In genomic region chr18:70380915-70381896, GRCh38 we compare ENCODE assay signal across 1 cellular context.
TF ChIP-seq lines count a peak whose summit lies in the region.

No MANE protein-coding gene starts in this region.

TF ChIP-seq in HepG2, 621 proteins besides CTCF, POLR2A, EP300 and RAD21 (continued from another document and continues in another):
- TF ChIP-seq ZNF350 (CRISPR knock-in tag; IDR thresholded peaks at IDR 0.05; ENCODE audit: borderline replicate concordance, low read depth), result peak; percentile 38; the same call in 1 of the 2 replicates
- 0 out of 4 replicates have a peak, but pooled peaks of 1 of the 2 experiments have one; percentile 12 for TF ChIP-seq KLF16 (CRISPR knock-in tag; IDR thresholded peaks at IDR 0.05)
- peak; percentile 15 for TF ChIP-seq ZEB1 (IDR thresholded peaks at IDR 0.05; ENCODE audit: insufficient replicate concordance, low read depth)
- no peak for TF ChIP-seq CEBPB (IDR thresholded peaks at IDR 0.05; ENCODE audit: borderline replicate concordance, low read depth, low read length)
- TF ChIP-seq CENPT (CRISPR knock-in tag; IDR thresholded peaks at IDR 0.05; ENCODE audit: low read depth), result no peak
- peak; percentile 59 for TF ChIP-seq ZGPAT (CRISPR knock-in tag; IDR thresholded peaks at IDR 0.05)
- TF ChIP-seq ZNF512 (CRISPR knock-in tag; IDR thresholded peaks at IDR 0.05), result no peak
- TF ChIP-seq TBP (CRISPR knock-in tag; IDR thresholded peaks at IDR 0.05), result no peak
- TF ChIP-seq PRDM4 (CRISPR knock-in tag; IDR thresholded peaks at IDR 0.05; ENCODE audit: borderline replicate concordance), result no peak
- TF ChIP-seq ZNF230 (CRISPR knock-in tag; IDR thresholded peaks at IDR 0.05), result no peak
- TF ChIP-seq JARID2 (CRISPR knock-in tag; IDR thresholded peaks at IDR 0.05; ENCODE audit: insufficient replicate concordance), result no peak
- no peak for TF ChIP-seq CREB1 (IDR thresholded peaks at IDR 0.05)
- peak; percentile 59; the same call in 1 of the 2 replicates for TF ChIP-seq CREB1 (CRISPR knock-in tag; IDR thresholded peaks at IDR 0.05)
- peak; percentile 30; the same call in 1 of the 2 replicates for TF ChIP-seq ZSCAN12 (CRISPR knock-in tag; IDR thresholded peaks at IDR 0.05)
- TF ChIP-seq SIN3A (IDR thresholded peaks at IDR 0.05; ENCODE audit: borderline replicate concordance, low read depth, low read length), result peak; percentile 73; the same call in 1 of the 2 replicates
- TF ChIP-seq MAX (IDR thresholded peaks at IDR 0.05), result no peak
- peak; percentile 55; the same call in 1 of the 2 replicates for TF ChIP-seq RCOR2 (CRISPR knock-in tag; IDR thresholded peaks at IDR 0.05)
- no peak for TF ChIP-seq GLI4 (CRISPR knock-in tag; IDR thresholded peaks at IDR 0.05; ENCODE audit: borderline replicate concordance)
- no peak for TF ChIP-seq ZNF44 (CRISPR knock-in tag; IDR thresholded peaks at IDR 0.05)
- TF ChIP-seq ZBTB7A (CRISPR knock-in tag; IDR thresholded peaks at IDR 0.05), result no peak
- TF ChIP-seq SKI (IDR thresholded peaks at IDR 0.05; ENCODE audit: partially characterized antibody), result no peak
- 0 out of 2 replicates have a peak, but pooled peaks have one; percentile 21 for TF ChIP-seq AHDC1 (CRISPR knock-in tag; IDR thresholded peaks at IDR 0.05; ENCODE audit: borderline replicate concordance)
- peak; percentile 41 for TF ChIP-seq CEBPG (CRISPR knock-in tag; IDR thresholded peaks at IDR 0.05)
- no peak for TF ChIP-seq NFKB2 (CRISPR knock-in tag; IDR thresholded peaks at IDR 0.05; ENCODE audit: borderline replicate concordance)
- no peak for TF ChIP-seq ZNF512B (CRISPR knock-in tag; IDR thresholded peaks at IDR 0.05; ENCODE audit: borderline replicate concordance)
- TF ChIP-seq ELF3 (CRISPR knock-in tag; IDR thresholded peaks at IDR 0.05), result peak; percentile 75
- TF ChIP-seq SAP130 (CRISPR knock-in tag; IDR thresholded peaks at IDR 0.05; ENCODE audit: low read depth), result peak; percentile 86
- TF ChIP-seq ZKSCAN8 (CRISPR knock-in tag; IDR thresholded peaks at IDR 0.05; ENCODE audit: borderline replicate concordance), result 0 out of 2 replicates have a peak, but pooled peaks have one; percentile 17
- TF ChIP-seq CCAR2 (optimal IDR thresholded peaks at IDR 0.05; ENCODE audit: low read depth, low read length), result no peak
- TF ChIP-seq YY1 (IDR thresholded peaks at IDR 0.05; ENCODE audit: insufficient read depth, insufficient replicate concordance, low read depth, low read length), result no peak
- no peak for TF ChIP-seq SSRP1 (CRISPR knock-in tag; IDR thresholded peaks at IDR 0.05)
- TF ChIP-seq ZNF615 (CRISPR knock-in tag; IDR thresholded peaks at IDR 0.05; ENCODE audit: borderline replicate concordance), result 0 out of 2 replicates have a peak, but pooled peaks have one; percentile 60
- peak; percentile 2; the same call in 1 of the 2 replicates for TF ChIP-seq STAG1 (CRISPR knock-in tag; IDR thresholded peaks at IDR 0.05)
- TF ChIP-seq FOXP1 (IDR thresholded peaks at IDR 0.05), result 0 out of 2 replicates have a peak, but pooled peaks have one; percentile 43
- peak; percentile 37; the same call in 1 of the 2 replicates for TF ChIP-seq FOXP1 (CRISPR knock-in tag; IDR thresholded peaks at IDR 0.05)
- TF ChIP-seq EHMT2 (IDR thresholded peaks at IDR 0.05; ENCODE audit: borderline replicate concordance, low read depth, low read length), result no peak
- TF ChIP-seq ZNF317 (CRISPR knock-in tag; IDR thresholded peaks at IDR 0.05), result no peak
- TF ChIP-seq FOXA1 (IDR thresholded peaks at IDR 0.05), result no peak
- peak; percentile 27; the same call in 1 of the 2 replicates for TF ChIP-seq FOXA1 (CRISPR knock-in tag; IDR thresholded peaks at IDR 0.05)
- no peak for TF ChIP-seq ZBED4 (CRISPR knock-in tag; IDR thresholded peaks at IDR 0.05; ENCODE audit: borderline replicate concordance)
- TF ChIP-seq BCL6 (CRISPR knock-in tag; IDR thresholded peaks at IDR 0.05), result peak; percentile 79
- peak; percentile 88 for TF ChIP-seq SOX5 (CRISPR knock-in tag; IDR thresholded peaks at IDR 0.05; ENCODE audit: borderline replicate concordance)
- no peak for TF ChIP-seq ZNF780A (CRISPR knock-in tag; IDR thresholded peaks at IDR 0.05)
- TF ChIP-seq ISL2 (CRISPR knock-in tag; IDR thresholded peaks at IDR 0.05), result peak; percentile 67; the same call in 1 of the 2 replicates
- peak; percentile 61 for TF ChIP-seq RBFOX2 (IDR thresholded peaks at IDR 0.05; ENCODE audit: low read depth, low read length)
- TF ChIP-seq ZNF282 (IDR thresholded peaks at IDR 0.05; ENCODE audit: partially characterized antibody), result no peak
